Comparison of ENCODE assay signal across 1 cellular context in the genomic region with DNA sequence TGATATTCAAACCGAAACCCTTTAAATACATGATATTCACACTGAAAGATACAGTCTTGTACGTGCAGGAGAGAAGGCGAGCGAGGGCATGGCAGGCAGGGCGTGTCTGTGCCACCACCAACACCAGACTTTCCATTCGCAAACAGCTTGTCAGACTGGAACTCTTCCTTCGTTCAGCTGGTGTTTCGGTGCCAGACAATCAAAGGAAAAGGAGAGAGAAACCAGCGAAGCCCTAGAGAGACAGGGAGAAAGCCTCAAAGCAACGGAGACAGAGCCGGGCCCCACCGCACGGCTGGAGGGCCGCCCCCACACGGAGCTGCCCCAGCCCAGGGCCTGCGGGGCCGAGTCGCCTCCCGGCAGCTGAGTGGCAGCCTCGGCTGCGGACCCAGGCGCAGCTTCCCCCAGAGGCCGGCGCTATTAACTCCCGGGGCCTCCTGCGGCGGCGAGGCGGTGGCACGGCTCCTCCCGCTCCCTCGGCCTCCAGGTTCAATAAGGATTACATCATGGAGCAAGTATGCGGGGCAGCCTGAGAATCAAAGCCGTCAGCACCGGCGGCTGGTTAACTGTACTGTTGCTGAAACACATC.
A peak's percentile ranks its signal among the peaks of the same experiment; 100 is the strongest.
TF ChIP-seq lines count a peak whose summit lies in the region.

No MANE protein-coding gene starts in this region.

TF ChIP-seq in HepG2, 621 proteins besides CTCF, POLR2A, EP300 and RAD21 (continued from another document):
- TF ChIP-seq, protein P1, sequence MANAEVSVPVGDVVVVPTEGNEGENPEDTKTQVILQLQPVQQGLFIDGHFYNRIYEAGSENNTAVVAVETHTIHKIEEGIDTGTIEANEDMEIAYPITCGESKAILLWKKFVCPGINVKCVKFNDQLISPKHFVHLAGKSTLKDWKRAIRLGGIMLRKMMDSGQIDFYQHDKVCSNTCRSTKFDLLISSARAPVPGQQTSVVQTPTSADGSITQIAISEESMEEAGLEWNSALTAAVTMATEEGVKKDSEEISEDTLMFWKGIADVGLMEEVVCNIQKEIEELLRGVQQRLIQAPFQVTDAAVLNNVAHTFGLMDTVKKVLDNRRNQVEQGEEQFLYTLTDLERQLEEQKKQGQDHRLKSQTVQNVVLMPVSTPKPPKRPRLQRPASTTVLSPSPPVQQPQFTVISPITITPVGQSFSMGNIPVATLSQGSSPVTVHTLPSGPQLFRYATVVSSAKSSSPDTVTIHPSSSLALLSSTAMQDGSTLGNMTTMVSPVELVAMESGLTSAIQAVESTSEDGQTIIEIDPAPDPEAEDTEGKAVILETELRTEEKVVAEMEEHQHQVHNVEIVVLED (CRISPR knock-in tag; IDR thresholded peaks at IDR 0.05; ENCODE audit: borderline replicate concordance): no peak
- no peak for TF ChIP-seq PRPF4 (IDR thresholded peaks at IDR 0.05; ENCODE audit: low read depth, low read length, poor library complexity, severe bottlenecking)
- TF ChIP-seq, protein P2, sequence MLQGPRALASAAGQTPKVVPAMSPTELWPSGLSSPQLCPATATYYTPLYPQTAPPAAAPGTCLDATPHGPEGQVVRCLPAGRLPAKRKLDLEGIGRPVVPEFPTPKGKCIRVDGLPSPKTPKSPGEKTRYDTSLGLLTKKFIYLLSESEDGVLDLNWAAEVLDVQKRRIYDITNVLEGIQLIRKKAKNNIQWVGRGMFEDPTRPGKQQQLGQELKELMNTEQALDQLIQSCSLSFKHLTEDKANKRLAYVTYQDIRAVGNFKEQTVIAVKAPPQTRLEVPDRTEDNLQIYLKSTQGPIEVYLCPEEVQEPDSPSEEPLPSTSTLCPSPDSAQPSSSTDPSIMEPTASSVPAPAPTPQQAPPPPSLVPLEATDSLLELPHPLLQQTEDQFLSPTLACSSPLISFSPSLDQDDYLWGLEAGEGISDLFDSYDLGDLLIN (CRISPR knock-in tag; IDR thresholded peaks at IDR 0.05; ENCODE audit: borderline replicate concordance): no peak
- TF ChIP-seq ZFP91 (CRISPR knock-in tag; IDR thresholded peaks at IDR 0.05; ENCODE audit: borderline replicate concordance): peak; percentile 39
- TF ChIP-seq GATA4 (IDR thresholded peaks at IDR 0.05; ENCODE audit: borderline replicate concordance, low read depth): no peak
- TF ChIP-seq MYNN (CRISPR knock-in tag; IDR thresholded peaks at IDR 0.05; ENCODE audit: low read depth): no peak
- no peak for TF ChIP-seq KLF13 (CRISPR knock-in tag; IDR thresholded peaks at IDR 0.05)
- no peak for TF ChIP-seq PHB2 (IDR thresholded peaks at IDR 0.05; ENCODE audit: partially characterized antibody)
- peak; percentile 87 for TF ChIP-seq ZNF687 (CRISPR knock-in tag; IDR thresholded peaks at IDR 0.05)
- peak; percentile 59; the same call in 1 of the 2 replicates for TF ChIP-seq KAT8 (CRISPR knock-in tag; IDR thresholded peaks at IDR 0.05)
- TF ChIP-seq, protein P3, sequence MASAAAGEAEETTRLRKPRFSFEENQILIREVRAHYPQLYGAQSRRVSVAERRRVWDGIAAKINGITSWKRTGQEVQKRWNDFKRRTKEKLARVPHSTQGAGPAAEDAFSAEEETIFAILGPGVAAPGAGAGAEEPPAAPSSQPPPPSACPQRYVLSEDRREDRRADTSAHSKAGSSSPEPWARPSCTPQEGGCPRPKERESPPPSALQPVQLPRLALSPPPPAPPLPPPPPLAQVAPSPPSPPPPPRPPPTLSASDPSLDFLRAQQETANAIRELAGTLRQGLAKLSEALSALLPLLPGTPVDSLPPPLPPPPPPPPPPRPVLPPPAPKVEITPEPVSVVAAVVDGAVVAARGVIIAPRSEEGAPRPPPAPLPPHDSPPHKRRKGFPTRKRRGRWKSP (CRISPR knock-in tag; IDR thresholded peaks at IDR 0.05): peak; percentile 90; the same call in 1 of the 2 replicates
- TF ChIP-seq PPARG (CRISPR knock-in tag; conservative IDR thresholded peaks at IDR 0.05): 0 out of 2 replicates have a peak, but pooled peaks have one; percentile 23
- TF ChIP-seq CREM (IDR thresholded peaks at IDR 0.05): no peak
- no peak for TF ChIP-seq CREM (CRISPR knock-in tag; IDR thresholded peaks at IDR 0.05)
- TF ChIP-seq, protein P4, sequence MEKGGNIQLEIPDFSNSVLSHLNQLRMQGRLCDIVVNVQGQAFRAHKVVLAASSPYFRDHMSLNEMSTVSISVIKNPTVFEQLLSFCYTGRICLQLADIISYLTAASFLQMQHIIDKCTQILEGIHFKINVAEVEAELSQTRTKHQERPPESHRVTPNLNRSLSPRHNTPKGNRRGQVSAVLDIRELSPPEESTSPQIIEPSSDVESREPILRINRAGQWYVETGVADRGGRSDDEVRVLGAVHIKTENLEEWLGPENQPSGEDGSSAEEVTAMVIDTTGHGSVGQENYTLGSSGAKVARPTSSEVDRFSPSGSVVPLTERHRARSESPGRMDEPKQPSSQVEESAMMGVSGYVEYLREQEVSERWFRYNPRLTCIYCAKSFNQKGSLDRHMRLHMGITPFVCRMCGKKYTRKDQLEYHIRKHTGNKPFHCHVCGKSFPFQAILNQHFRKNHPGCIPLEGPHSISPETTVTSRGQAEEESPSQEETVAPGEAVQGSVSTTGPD (CRISPR knock-in tag; IDR thresholded peaks at IDR 0.05): no peak
- peak; percentile 76 for TF ChIP-seq ZSCAN21 (CRISPR knock-in tag; IDR thresholded peaks at IDR 0.05; ENCODE audit: borderline replicate concordance)
